17 cellular contexts compared by ENCODE assay signal in genomic region chr2:6958616-6959235, GRCh38. TPM values are rescaled to one million over a fixed set of nuclear protein-coding genes. Genes with fewer than 3 reads are reported as not detected.
A peak's percentile ranks its signal among the peaks of the same experiment; 100 is the strongest.
DNase-seq lines count a peak whose midpoint lies in the region; ATAC-seq and TF ChIP-seq lines count a peak whose summit lies in the region.
"Had no signal": no experiment of that assay in that cellular context is flagged by ENCODE, and none has a peak within 500 bp of the region (broad histone marks: within the 10 kb centered on the region; RNA-seq: fewer than 3 reads in every experiment).

No MANE protein-coding gene starts in this region.

- peak overlapping the region; percentile 90 for H3K27ac ChIP-seq in WERI-Rb-1
- peak overlapping the region; percentile 24 for H3K27ac ChIP-seq in substantia nigra (ENCODE audit: low read depth, low read length, poor library complexity, severe bottlenecking)
- H3K27ac ChIP-seq: A549, SK-N-MC, upper lobe of right lung had no signal

- H3K4me1 Mint-ChIP-seq in activated CD8-positive, alpha-beta memory T cell treated with anti-CD3 and anti-CD28 coated beads, Interleukin-2, amount 10 ng/mL, durations not matched to agents 7 days and 5 days, result peaks cover 5% of the 10 kb centered on the region
- H3K4me1 Mint-ChIP-seq in CD14-positive monocyte (peaks cover 2% of the 10 kb centered on the region), HFFc6 (ENCODE audit: low read depth) (no peaks in the 10 kb centered on the region)
- H3K4me1 Mint-ChIP-seq: H9; stimulated activated naive B cell treated with anti-CD40 and anti-IgM and Interleukin-4, amounts not matched to agents 10 μg/mL and 1 μg/mL and 100 μg/mL, for 72 hours had no signal

- H3K27ac Mint-ChIP-seq in activated CD8-positive, alpha-beta memory T cell treated with anti-CD3 and anti-CD28 coated beads, Interleukin-2, amount 10 ng/mL, durations not matched to agents 7 days and 5 days, result no peak overlapping the region
- H3K27ac Mint-ChIP-seq in CD14-positive monocyte (no peak overlapping the region), HFFc6 (no peak overlapping the region)
- H3K27ac Mint-ChIP-seq: stimulated activated naive B cell treated with anti-CD40 and anti-IgM and Interleukin-4, amounts not matched to agents 10 μg/mL and 1 μg/mL and 100 μg/mL, for 72 hours had no signal

- CTCF ChIA-PET in activated CD8-positive, alpha-beta memory T cell treated with anti-CD3 and anti-CD28 coated beads, Interleukin-2, amount 10 ng/mL, durations not matched to agents 7 days and 5 days (lab: Charles Lee), result no interaction called here

- TF ChIP-seq CTCF in WERI-Rb-1 (IDR thresholded peaks at IDR 0.05; ENCODE audit: low read depth, low read length), result no peak
- TF ChIP-seq CTCF in CD14-positive monocyte (IDR thresholded peaks at IDR 0.05), result no peak
- TF ChIP-seq CTCF in HFFc6 (IDR thresholded peaks at IDR 0.05), result no peak

- H3K27me3 Mint-ChIP-seq in activated CD8-positive, alpha-beta memory T cell treated with anti-CD3 and anti-CD28 coated beads, Interleukin-2, amount 10 ng/mL, durations not matched to agents 7 days and 5 days, result no peaks in the 10 kb centered on the region
- peaks cover 0 to 2% (median 0%) of the 10 kb centered on the region in 3 donors for H3K27me3 Mint-ChIP-seq in CD14-positive monocyte (ENCODE audit: low read depth in 3 of 3)
- H3K27me3 Mint-ChIP-seq in HFFc6 (ENCODE audit: insufficient read depth), result no peaks in the 10 kb centered on the region; the same call in 1 of the 2 replicates
- H3K27me3 Mint-ChIP-seq: stimulated activated naive B cell treated with anti-CD40 and anti-IgM and Interleukin-4, amounts not matched to agents 10 μg/mL and 1 μg/mL and 100 μg/mL, for 72 hours had no signal

- peak; percentile 28 for DNase-seq in activated CD8-positive, alpha-beta memory T cell treated with anti-CD3 and anti-CD28 coated beads, Interleukin-2, amount 10 ng/mL, durations not matched to agents 7 days and 5 days
- no peak for DNase-seq in activated CD8-positive, alpha-beta memory T cell treated with anti-CD3 and anti-CD28 coated beads, Interleukin-2, amount 50 U/mL, for 48 hours
- no peak for DNase-seq in WERI-Rb-1
- DNase-seq in islet precursor cell, result peak; percentile 29
- DNase-seq in substantia nigra (lab: John Stamatoyannopoulos, UW), result no peak
- no peak for DNase-seq in CD14-positive monocyte (ENCODE audit: low spot score)
- no peak for DNase-seq in HFFc6
- DNase-seq: activated CD4-positive, alpha-beta T cell treated with anti-CD3 and anti-CD28 coated beads for 4 hours; activated T-cell treated with anti-CD3 and anti-CD28 coated beads, Interleukin-2, amount 50 U/mL, for 1 hour; H9; NCI-H774; stimulated activated naive B cell treated with anti-CD40 and anti-IgM and Interleukin-4, amounts not matched to agents 10 μg/mL and 1 μg/mL and 100 μg/mL, for 72 hours; upper lobe of right lung had no signal

- no peaks in the 10 kb centered on the region; the same call in 1 of the 2 replicates for H3K36me3 ChIP-seq in WERI-Rb-1
- H3K36me3 ChIP-seq: upper lobe of right lung had no signal

- H3K4me3 Mint-ChIP-seq in activated CD8-positive, alpha-beta memory T cell treated with anti-CD3 and anti-CD28 coated beads, Interleukin-2, amount 10 ng/mL, durations not matched to agents 7 days and 5 days, result no peak overlapping the region
- H3K4me3 Mint-ChIP-seq in CD14-positive monocyte (no peak overlapping the region), HFFc6 (no peak overlapping the region)
- H3K4me3 Mint-ChIP-seq: H9; stimulated activated naive B cell treated with anti-CD40 and anti-IgM and Interleukin-4, amounts not matched to agents 10 μg/mL and 1 μg/mL and 100 μg/mL, for 72 hours had no signal

- H3K27me3 ChIP-seq in WERI-Rb-1 (ENCODE audit: insufficient read depth, low read depth, severe bottlenecking), result no peaks in the 10 kb centered on the region
- H3K27me3 ChIP-seq: upper lobe of right lung had no signal

- peaks cover 3% of the 10 kb centered on the region for H3K36me3 Mint-ChIP-seq in activated CD8-positive, alpha-beta memory T cell treated with anti-CD3 and anti-CD28 coated beads, Interleukin-2, amount 10 ng/mL, durations not matched to agents 7 days and 5 days
- H3K36me3 Mint-ChIP-seq in CD14-positive monocyte (peaks cover 0 to 2% of the 10 kb centered on the region in 2 donors), HFFc6 (ENCODE audit: low read depth) (no peaks in the 10 kb centered on the region)
- H3K36me3 Mint-ChIP-seq: stimulated activated naive B cell treated with anti-CD40 and anti-IgM and Interleukin-4, amounts not matched to agents 10 μg/mL and 1 μg/mL and 100 μg/mL, for 72 hours had no signal

- no peak for ATAC-seq in activated CD8-positive, alpha-beta memory T cell treated with anti-CD3 and anti-CD28 coated beads, Interleukin-2, amount 10 ng/mL, durations not matched to agents 7 days and 5 days
- ATAC-seq in HG02884 (IDR thresholded peaks at IDR 0.05; ENCODE audit: unreplicated experiment), result no peak
- ATAC-seq: A549; left lobe of liver; stimulated activated naive B cell treated with anti-CD40 and anti-IgM and Interleukin-4, amounts not matched to agents 10 μg/mL and 1 μg/mL and 100 μg/mL, for 72 hours; upper lobe of right lung had no signal

- peak overlapping the region; percentile 35 for H3K4me3 ChIP-seq in WERI-Rb-1 (ENCODE audit: low read depth, low read length)
- H3K4me3 ChIP-seq: A549, SK-N-MC, upper lobe of right lung had no signal

- H3K9me3 ChIP-seq in WERI-Rb-1 (ENCODE audit: severe bottlenecking), result no peaks in the 10 kb centered on the region
- H3K9me3 ChIP-seq: A549, upper lobe of right lung had no signal

- intact Hi-C loops in CD14-positive monocyte (cut with micrococcal nuclease), result no loop called here

- H3K9me3 Mint-ChIP-seq in activated CD8-positive, alpha-beta memory T cell treated with anti-CD3 and anti-CD28 coated beads, Interleukin-2, amount 10 ng/mL, durations not matched to agents 7 days and 5 days (ENCODE audit: low read depth), result no peaks in the 10 kb centered on the region
- H3K9me3 Mint-ChIP-seq in CD14-positive monocyte (peaks cover 0 to 3% (median 0%) of the 10 kb centered on the region in 7 donors), HFFc6 (peaks cover 62% of the 10 kb centered on the region)
- H3K9me3 Mint-ChIP-seq: H9; stimulated activated naive B cell treated with anti-CD40 and anti-IgM and Interleukin-4, amounts not matched to agents 10 μg/mL and 1 μg/mL and 100 μg/mL, for 72 hours had no signal

RNA-seq across cellular contexts. Expression of gene RNF144A, which starts 41.5 kb away (rescaled TPM):
- 10 to 100 TPM; 20.0 to 35.5 TPM for total RNA-seq in activated CD8-positive, alpha-beta memory T cell treated with anti-CD3 and anti-CD28 coated beads, Interleukin-2, amount 10 ng/mL, durations not matched to agents 7 days and 5 days
- polyA plus RNA-seq in CD14-positive monocyte, result under 1 TPM; 0.30 to 0.68 TPM
- total RNA-seq in HFFc6 (2021; fragmentation: NEBNext Ultra II Directional; extraction: Animal tissue kit (Norgen Biotek cat#: 25700)), result not detected

Comparison
In these comparisons a context has a peak if more than half of its experiments do, and no peak if none do; other contexts are left out.
1. DNase-seq: peak in activated CD8-positive, alpha-beta memory T cell treated with anti-CD3 and anti-CD28 coated beads, Interleukin-2, amount 10 ng/mL, durations not matched to agents 7 days and 5 days (single experiment) and islet precursor cell (single experiment); none in activated CD8-positive, alpha-beta memory T cell treated with anti-CD3 and anti-CD28 coated beads, Interleukin-2, amount 50 U/mL, for 48 hours (single experiment), WERI-Rb-1 (single experiment), substantia nigra (0 of 49), CD14-positive monocyte (single experiment) and HFFc6 (single experiment).
2. RNA of gene RNF144A, which starts 41.5 kb away (total RNA-seq): 20.0 to 35.5 TPM in activated CD8-positive, alpha-beta memory T cell treated with anti-CD3 and anti-CD28 coated beads, Interleukin-2, amount 10 ng/mL, durations not matched to agents 7 days and 5 days; not detected in HFFc6; every median in the first group is over 10 times any median in the second.